ENCODE assay signal across 8 cellular contexts in the genomic region with DNA sequence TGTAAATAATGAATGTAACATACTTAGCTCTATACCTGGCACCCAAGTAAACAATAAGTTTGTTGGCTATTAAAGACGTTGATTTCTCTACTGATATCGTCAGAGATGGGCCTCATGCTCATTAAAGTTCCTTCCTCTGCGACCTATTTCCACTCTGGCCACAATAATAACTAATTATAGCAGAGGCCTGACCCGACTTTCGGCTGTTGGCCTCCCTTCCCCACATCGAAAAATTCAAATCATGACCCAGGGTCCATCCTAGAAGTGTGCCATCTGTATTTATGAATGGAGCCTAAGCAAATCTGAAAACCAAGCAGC. TPM values are rescaled to one million over a fixed set of nuclear protein-coding genes. Genes with fewer than 3 reads are reported as not detected.
DNase-seq lines count a peak whose midpoint lies in the region; ATAC-seq and TF ChIP-seq lines count a peak whose summit lies in the region.

No MANE protein-coding gene starts in this region.

- no peak for TF ChIP-seq CTCF in CD14-positive monocyte (IDR thresholded peaks at IDR 0.05)
- TF ChIP-seq CTCF in NB4 (IDR thresholded peaks at IDR 0.05; ENCODE audit: low read depth, low read length), result no peak
- TF ChIP-seq CTCF in neural crest cell (conservative IDR thresholded peaks at IDR 0.05), result no peak

- H3K27ac ChIP-seq in effector memory CD4-positive, alpha-beta T cell (ENCODE audit: insufficient read depth, low read length, poor library complexity, severe bottlenecking), result peak overlapping the region; percentile 79

- intact Hi-C loops in CD14-positive monocyte (cut with micrococcal nuclease), result loop anchor here (2.0 to 5.0 kb wide), 3 partner anchors 41 to 490 kb away; a partner anchor contains a TSS

- peak overlapping the region; percentile 69 to 97 (median 86) for H3K27ac Mint-ChIP-seq in CD14-positive monocyte
- H3K27ac Mint-ChIP-seq in neural crest cell (ENCODE audit: unreplicated experiment), result peak overlapping the region; percentile 60

- H3K36me3 ChIP-seq in effector memory CD4-positive, alpha-beta T cell (ENCODE audit: control insufficient read depth, insufficient read depth, low read length), result no peaks in the 10 kb centered on the region

- TF ChIP-seq POLR2A in NB4 (IDR thresholded peaks at IDR 0.05; ENCODE audit: extremely low read depth, insufficient read length), result no peak

- no peaks in the 10 kb centered on the region for H3K27me3 ChIP-seq in effector memory CD4-positive, alpha-beta T cell (replicated peaks; ENCODE audit: control insufficient read depth, insufficient read depth, low read length, poor library complexity, severe bottlenecking)

- ATAC-seq in HG03280 (IDR thresholded peaks at IDR 0.05; ENCODE audit: unreplicated experiment) (no peak), GM21529 (IDR thresholded peaks at IDR 0.05; ENCODE audit: unreplicated experiment) (no peak)

- H3K27me3 Mint-ChIP-seq in CD14-positive monocyte (ENCODE audit: low read depth in 3 of 3) (peaks cover 2 to 9% (median 6%) of the 10 kb centered on the region in 3 donors), neural crest cell (ENCODE audit: low read depth) (peaks cover 11% of the 10 kb centered on the region)

- peak overlapping the region; percentile 77 for H3K4me3 ChIP-seq in NB4 (ENCODE audit: low read depth, low read length)
- H3K4me3 ChIP-seq in effector memory CD4-positive, alpha-beta T cell (ENCODE audit: insufficient read depth, low read depth, low read length, poor library complexity, severe bottlenecking), result peak overlapping the region; percentile 92

- peaks cover 0 to 5% of the 10 kb centered on the region in 2 donors for H3K36me3 Mint-ChIP-seq in CD14-positive monocyte
- H3K36me3 Mint-ChIP-seq in neural crest cell (ENCODE audit: low read depth), result no peaks in the 10 kb centered on the region

- peaks cover 3% of the 10 kb centered on the region for H3K4me1 ChIP-seq in effector memory CD4-positive, alpha-beta T cell (ENCODE audit: control insufficient read depth, insufficient read depth, low read length, poor library complexity, severe bottlenecking)

- H3K4me3 Mint-ChIP-seq in CD14-positive monocyte (peak overlapping the region; percentile 89 to 92), neural crest cell (peak overlapping the region; percentile 99)

- no peaks in the 10 kb centered on the region for H3K9me3 ChIP-seq in effector memory CD4-positive, alpha-beta T cell (ENCODE audit: control insufficient read depth, low read length)

- H3K9me3 Mint-ChIP-seq in CD14-positive monocyte (peaks cover 0 to 2% (median 0%) of the 10 kb centered on the region in 7 donors), neural crest cell (no peaks in the 10 kb centered on the region)

- H3K4me1 Mint-ChIP-seq in CD14-positive monocyte (peaks cover 21% of the 10 kb centered on the region), neural crest cell (peaks cover 20% of the 10 kb centered on the region)

- DNase-seq in CD14-positive monocyte (ENCODE audit: low spot score) (no peak), NB4 (ENCODE audit: low read depth) (no peak), neural crest cell (ENCODE audit: low read depth, low spot score) (no peak), NCI-H2171 treated with DMSO at 0.1 percent for 48 hours (lab: John Stamatoyannopoulos, UW) (no peak), AML-193 (lab: John Stamatoyannopoulos, UW) (no peak)
- no peak for DNase-seq in effector memory CD4-positive, alpha-beta T cell

RNA-seq across cellular contexts. Expression of a gene that starts 0.3 kb away (rescaled TPM):
- polyA plus RNA-seq in CD14-positive monocyte, result 1 to 10 TPM; 4.5 to 8.2 TPM
- 15.4 and 20.9 TPM in 2 replicates for total RNA-seq in neural crest cell

RNA-seq across cellular contexts. Expression of a gene that starts 31.2 kb away (rescaled TPM):
- not detected for polyA plus RNA-seq in CD14-positive monocyte
- 1.9 and 2.2 TPM in 2 replicates for total RNA-seq in neural crest cell

RNA-seq across cellular contexts. Expression of a gene that starts 41.2 kb away (rescaled TPM):
- polyA plus RNA-seq in CD14-positive monocyte, result 1 to 10 TPM; 3.7 to 4.5 TPM
- 33.1 and 36.2 TPM in 2 replicates for total RNA-seq in neural crest cell

RNA-seq across cellular contexts. Expression of a gene that starts 45.3 kb away (rescaled TPM):
- polyA plus RNA-seq in CD14-positive monocyte, result 1 to 10 TPM; 2.0 to 2.1 TPM
- 77.6 and 78.7 TPM in 2 replicates for total RNA-seq in neural crest cell
